In genomic region chr21:41817228-41817627, GRCh38 we compare ENCODE assay signal across 8 cellular contexts. TPM values are rescaled to one million over a fixed set of nuclear protein-coding genes. Genes with fewer than 3 reads are reported as not detected.
A peak's percentile ranks its signal among the peaks of the same experiment; 100 is the strongest.
DNase-seq lines count a peak whose midpoint lies in the region; ATAC-seq and TF ChIP-seq lines count a peak whose summit lies in the region.

No MANE protein-coding gene starts in this region.

- H3K4me3 ChIP-seq in GM06990 (replicated peaks; ENCODE audit: low read depth, low read length) = no peak overlapping the region
- H3K4me3 ChIP-seq in IMR-90 (ENCODE audit: insufficient read depth, low read depth, low read length) = no peak overlapping the region
- no peak overlapping the region for H3K4me3 ChIP-seq in cardiac fibroblast (replicated peaks in 1 of 2; ENCODE audit: low read depth in 2 of 2, low read length in 2 of 2)
- no peak overlapping the region for H3K4me3 ChIP-seq in kidney epithelial cell (ENCODE audit: low read depth, low read length)

- peak; percentile 88 for TF ChIP-seq RAD21 in IMR-90 (IDR thresholded peaks at IDR 0.05; ENCODE audit: low read length)

- WGBS in IMR-90 (ENCODE audit: extremely low coverage in 2 of 2, insufficient read length in 1 of 2), 2 experiments = 80% methylated on average over 1 of the region's 3 CpGs; no CpG with 5 or more reads in 1 of the 2 experiments

- no peak overlapping the region for H2BK20ac ChIP-seq in IMR-90 (ENCODE audit: low read depth, low read length)

- no peak overlapping the region for H3K14ac ChIP-seq in IMR-90 (replicated peaks; ENCODE audit: low read depth, low read length)

- TF ChIP-seq CTCF in 22Rv1 (IDR thresholded peaks at IDR 0.05) (peak; percentile 67), GM06990 (IDR thresholded peaks at IDR 0.05; ENCODE audit: insufficient read depth, low read length, poor library complexity, severe bottlenecking) (peak; percentile 88), IMR-90 (conservative IDR thresholded peaks at IDR 0.05; ENCODE audit: low read depth, low read length) (peak; percentile 81), cardiac fibroblast (IDR thresholded peaks at IDR 0.05; ENCODE audit: low read depth, low read length) (peak; percentile 80), kidney epithelial cell (IDR thresholded peaks at IDR 0.05; ENCODE audit: insufficient read depth, low read length, poor library complexity, severe bottlenecking) (peak; percentile 89)

- H4K5ac ChIP-seq in IMR-90 (ENCODE audit: low read depth, low read length) = no peak overlapping the region

- H2BK120ac ChIP-seq in IMR-90 (ENCODE audit: low read depth, low read length) = no peak overlapping the region

- H2BK5ac ChIP-seq in IMR-90 (ENCODE audit: low read depth, low read length, poor library complexity, severe bottlenecking) = no peak overlapping the region

- H3K9ac ChIP-seq in IMR-90 (ENCODE audit: low read depth, low read length) = no peak overlapping the region

- POLR2A ChIA-PET in IMR-90 (lab: Charles Lee; ENCODE audit: unreplicated experiment) = no interaction called here

- intact Hi-C loops in IMR-90 (cut with micrococcal nuclease) = loop anchor here (1.0 to 2.0 kb wide), 6 partner anchors 115 to 534 kb away; partner anchors contain the start of gene ZBTB21

- in situ Hi-C loops in IMR-90 (cut with MboI; ENCODE audit: low sequenced_read_pairs) = loop anchor here (5.0 kb wide), 2 partner anchors 205 to 305 kb away; no protein-coding TSS in a partner anchor

- H3K23ac ChIP-seq in IMR-90 (ENCODE audit: low read depth, low read length) = no peak overlapping the region

- no peak for TF ChIP-seq POLR2A in IMR-90 (IDR thresholded peaks at IDR 0.05; ENCODE audit: low read depth, low read length)

- H2BK15ac ChIP-seq in IMR-90 (ENCODE audit: low read depth, low read length) = no peak overlapping the region

- H4K20me1 ChIP-seq in IMR-90 (ENCODE audit: insufficient read depth, low read length) = no peaks in the 10 kb centered on the region

- no peak overlapping the region for H3K27ac ChIP-seq in 22Rv1
- no peak overlapping the region for H3K27ac ChIP-seq in IMR-90 (ENCODE audit: insufficient read depth, low read length)

- H2AK5ac ChIP-seq in IMR-90 (ENCODE audit: low read depth, low read length) = no peak overlapping the region

- dilution Hi-C loops in IMR-90 (cut with HindIII; ENCODE audit: low sequenced_read_pairs, unreplicated experiment) = no loop called here

- H2AFZ ChIP-seq in IMR-90 (replicated peaks; ENCODE audit: low read length, poor library complexity) = no peak overlapping the region

- no peaks in the 10 kb centered on the region for H3K9me1 ChIP-seq in IMR-90 (ENCODE audit: insufficient read depth, low read length)

- no peak overlapping the region for H4K8ac ChIP-seq in IMR-90 (ENCODE audit: low read depth in 2 of 2, low read length in 2 of 2)

- no peak overlapping the region for H4K91ac ChIP-seq in IMR-90 (ENCODE audit: insufficient read depth, low read depth, low read length)

- H3K4me1 ChIP-seq in IMR-90 (ENCODE audit: control insufficient read depth, insufficient read depth, low read length) = no peaks in the 10 kb centered on the region

- no peaks in the 10 kb centered on the region for H3K9me3 ChIP-seq in IMR-90 (ENCODE audit: control insufficient read depth, insufficient read depth, low read length)

- no peaks in the 10 kb centered on the region for H3K79me1 ChIP-seq in IMR-90 (ENCODE audit: low read depth in 1 of 2, low read length in 2 of 2)

- H3K4ac ChIP-seq in IMR-90 (ENCODE audit: low read depth, low read length) = no peak overlapping the region

- DNase-seq in GM06990 (ENCODE audit: extremely low read depth, insufficient read length) (no peak), IMR-90 (peak; percentile 83), RPMI7951 (ENCODE audit: low read depth) (peak; percentile 73), cardiac fibroblast (ENCODE audit: low read depth in 2 of 2) (peak; percentile 74 to 80), kidney epithelial cell (ENCODE audit: low read depth) (peak; percentile 49)
- peak in 2 of 3 experiments; percentile 2 to 25 for DNase-seq in stimulated activated CD4-positive, alpha-beta T cell treated with anti-CD3 and anti-CD28 coated beads, TNF-alpha, amount 100 ng/mL, for 24 hours (ENCODE audit: low read depth in 3 of 3)

- no peak overlapping the region for H3K18ac ChIP-seq in IMR-90 (ENCODE audit: low read depth, low read length)

- no peak overlapping the region for H3K56ac ChIP-seq in IMR-90 (ENCODE audit: extremely low read depth, insufficient read depth, low read length)

- CTCF ChIA-PET in IMR-90 (lab: Yijun Ruan, JAX) = interaction anchor here (0.6 to 2.2 kb wide), 11 partner anchors 24 to 341 kb away, joined by 3 to 12 read pairs (median 6); no protein-coding TSS in a partner anchor

- H2AK9ac ChIP-seq in IMR-90 (replicated peaks; ENCODE audit: low read depth, low read length, poor library complexity) = no peak overlapping the region

- no TSS peak for BruUV-seq in IMR-90 (replicated peaks; lab: Mats Ljungman, UMichigan)

- H3K27me3 ChIP-seq in GM06990 (replicated peaks; ENCODE audit: control insufficient read depth, insufficient read depth, low read length) = no peaks in the 10 kb centered on the region
- H3K27me3 ChIP-seq in IMR-90 (ENCODE audit: control insufficient read depth, insufficient read depth, low read length) = no peaks in the 10 kb centered on the region
- H3K27me3 ChIP-seq in kidney epithelial cell (ENCODE audit: control insufficient read depth, insufficient read depth, low read length) = no peaks in the 10 kb centered on the region

- ATAC-seq in IMR-90 (ENCODE audit: low read depth) = peak; percentile 95
- ATAC-seq in HG02938 (IDR thresholded peaks at IDR 0.05; ENCODE audit: unreplicated experiment) = no peak

- H3K36me3 ChIP-seq in GM06990 (ENCODE audit: control insufficient read depth, insufficient read depth, low read length) = peaks cover 27% of the 10 kb centered on the region
- peaks cover 12% of the 10 kb centered on the region for H3K36me3 ChIP-seq in IMR-90 (ENCODE audit: control insufficient read depth, insufficient read depth, low read length)
- peaks cover 3% of the 10 kb centered on the region for H3K36me3 ChIP-seq in kidney epithelial cell (ENCODE audit: control insufficient read depth, insufficient read depth, low read length)

- H3K4me2 ChIP-seq in IMR-90 (ENCODE audit: low read depth, low read length) = no peak overlapping the region

TF ChIP-seq in IMR-90, 13 proteins besides CTCF, POLR2A, EP300 and RAD21:
- peak; percentile 90 for TF ChIP-seq SMC3 (IDR thresholded peaks at IDR 0.05; ENCODE audit: low read depth, low read length)
- no peak for TF ChIP-seq FOS (IDR thresholded peaks at IDR 0.05; ENCODE audit: low read depth, low read length)

RNA-seq across cellular contexts. Expression of gene RIPK4, which starts 50.4 kb away (rescaled TPM):
- under 0.01 TPM in 2 replicates for total RNA-seq in IMR-90 (2012; rRNA removed)
- 0.03 TPM in 1 of 2 replicates, not detected in the other for polyA plus RNA-seq in IMR-90 (2012; rRNA removed)
- polyA plus RNA-seq in IMR-90 (2012; cell fraction: cytosol; rRNA removed) = 0.02 TPM in 2 replicates
- polyA plus RNA-seq in IMR-90 (2012; cell fraction: nucleus; rRNA removed; ENCODE audit: low replicate concordance) = 0.16 TPM in 2 replicates
- total RNA-seq in RPMI7951 (2014; rRNA removed; shearing (Covaris generic)) = 10.3 and 12.3 TPM in 2 replicates
- total RNA-seq in kidney epithelial cell = 17.6 and 20.5 TPM in 2 replicates

Comparison
In these comparisons a context has a peak if more than half of its experiments do, and no peak if none do; other contexts are left out.
1. RNA of gene RIPK4, which starts 50.4 kb away (total RNA-seq): 17.6 to 20.5 TPM in kidney epithelial cell and 10.3 to 12.3 TPM in RPMI7951; under 0.01 TPM in IMR-90; every median in the first group is over 10 times any median in the second.
2. Peak in every context shown above with its lines, with median percentiles within 50 percentile points of each other: CTCF ChIP-seq.